In genomic region chr3:13895155-13896105, GRCh38 we compare ENCODE assay signal across 8 cellular contexts. TPM values are rescaled to one million over a fixed set of nuclear protein-coding genes. Genes with fewer than 3 reads are reported as not detected.
DNase-seq lines count a peak whose midpoint lies in the region; ATAC-seq and TF ChIP-seq lines count a peak whose summit lies in the region.

No MANE protein-coding gene starts in this region.

- TF ChIP-seq CTCF in esophagus muscularis mucosa (IDR thresholded peaks at IDR 0.05) = peak in 1 of 3 experiments; percentile 7

- H4K20me1 ChIP-seq in BLaER1 = no peaks in the 10 kb centered on the region

- H3K27ac ChIP-seq in BLaER1 (peak overlapping the region; percentile 37), esophagus muscularis mucosa (replicated peaks in 1 of 4) (peak overlapping the region; percentile 69 to 80 (median 78)), muscle layer of duodenum (ENCODE audit: low read length) (no peak overlapping the region)

- ATAC-seq in GM19328 (IDR thresholded peaks at IDR 0.05; ENCODE audit: unreplicated experiment) = peak; percentile 96
- ATAC-seq in HG03457 (IDR thresholded peaks at IDR 0.05; ENCODE audit: unreplicated experiment) = peak; percentile 97
- peak; percentile 98 to 99 for ATAC-seq in activated T-cell treated with anti-CD3 and anti-CD28 coated beads, Interleukin-2, amount 50 U/mL, for 72 hours (replicated peaks in 1 of 2)

- peak overlapping the region; percentile 78 for H3K9ac ChIP-seq in BLaER1

- WGBS in esophagus muscularis mucosa = 4% methylated on average over 20 of the region's 86 CpGs

- TF ChIP-seq EP300 in esophagus muscularis mucosa (IDR thresholded peaks at IDR 0.05) = no peak

- H3K36me3 ChIP-seq in BLaER1 = no peaks in the 10 kb centered on the region
- H3K36me3 ChIP-seq in esophagus muscularis mucosa = no peaks in the 10 kb centered on the region
- H3K36me3 ChIP-seq in muscle layer of duodenum (ENCODE audit: control insufficient read depth in 1 of 2, insufficient read depth in 2 of 2, low read length in 2 of 2) = no peaks in the 10 kb centered on the region

- H3K27me3 ChIP-seq in BLaER1 (no peaks in the 10 kb centered on the region), esophagus muscularis mucosa (no peaks in the 10 kb centered on the region), muscle layer of duodenum (ENCODE audit: low read depth, low read length) (no peaks in the 10 kb centered on the region)

- peak overlapping the region; percentile 71 for H3K4me3 ChIP-seq in BLaER1
- peak overlapping the region; percentile 61 to 73 (median 66) for H3K4me3 ChIP-seq in esophagus muscularis mucosa
- H3K4me3 ChIP-seq in muscle layer of duodenum (ENCODE audit: low read depth in 1 of 2, low read length in 2 of 2) = peak overlapping the region; percentile 64 to 66

- peak overlapping the region; percentile 66 for H3K27ac Mint-ChIP-seq in activated T-cell treated with anti-CD3 and anti-CD28 coated beads, Interleukin-2, amount 50 U/mL, for 72 hours

- H3K36me3 Mint-ChIP-seq in activated T-cell treated with anti-CD3 and anti-CD28 coated beads, Interleukin-2, amount 50 U/mL, for 72 hours (ENCODE audit: insufficient read depth in 2 of 2) = peaks cover 14 to 17% of the 10 kb centered on the region in 2 donors

- H3K27me3 Mint-ChIP-seq in activated T-cell treated with anti-CD3 and anti-CD28 coated beads, Interleukin-2, amount 50 U/mL, for 72 hours (ENCODE audit: low read depth) = no peaks in the 10 kb centered on the region

- peak overlapping the region; percentile 99 for H3K4me2 ChIP-seq in BLaER1

- intact Hi-C loops in esophagus muscularis mucosa (cut with DNase I) = loop anchor here (5.0 to 10.0 kb wide), 3 partner anchors 227 to 572 kb away; partner anchors contain the start of genes CHCHD4, LSM3 and XPC

- peaks cover 14% of the 10 kb centered on the region for H3K9me3 ChIP-seq in BLaER1
- peaks cover 0 to 2% (median 0%) of the 10 kb centered on the region in 4 donors for H3K9me3 ChIP-seq in esophagus muscularis mucosa
- peaks cover 2 to 6% of the 10 kb centered on the region in 2 donors for H3K9me3 ChIP-seq in muscle layer of duodenum (ENCODE audit: control insufficient read depth in 1 of 2, low read length in 2 of 2)

- peaks cover 11% of the 10 kb centered on the region in 2 donors for H3K9me3 Mint-ChIP-seq in activated T-cell treated with anti-CD3 and anti-CD28 coated beads, Interleukin-2, amount 50 U/mL, for 72 hours

- H3K4me1 Mint-ChIP-seq in activated T-cell treated with anti-CD3 and anti-CD28 coated beads, Interleukin-2, amount 50 U/mL, for 72 hours (ENCODE audit: low read depth) = peaks cover 27% of the 10 kb centered on the region

- H3K4me3 Mint-ChIP-seq in activated T-cell treated with anti-CD3 and anti-CD28 coated beads, Interleukin-2, amount 50 U/mL, for 72 hours = peak overlapping the region; percentile 68 to 92

- peak; percentile 38 for TF ChIP-seq POLR2A in esophagus muscularis mucosa (IDR thresholded peaks at IDR 0.05; ENCODE audit: low read depth)

- DNase-seq in NOMO-1 treated with dmso at 0.1 percent for 144 hours (lab: John Stamatoyannopoulos, UW; ENCODE audit: unreplicated experiment) (peak; percentile 94), esophagus muscularis mucosa (ENCODE audit: extremely low spot score) (peak; percentile 98)
- peak; percentile 97 to 99 for DNase-seq in activated T-cell treated with anti-CD3 and anti-CD28 coated beads, Interleukin-2, amount 50 U/mL, for 72 hours
- peak; percentile 97 for DNase-seq in stimulated activated CD8-positive, alpha-beta memory T cell treated with anti-CD3 and anti-CD28 coated beads, Interleukin-4, amount 100 ng/mL, for 48 hours

- H3K4me1 ChIP-seq in BLaER1 (peaks cover 19% of the 10 kb centered on the region), esophagus muscularis mucosa (peaks cover 5 to 21% (median 19%) of the 10 kb centered on the region in 4 donors), muscle layer of duodenum (ENCODE audit: control insufficient read depth in 1 of 2, insufficient read depth in 2 of 2, low read length in 2 of 2) (peaks cover 4 to 7% of the 10 kb centered on the region in 2 donors)

RNA-seq across cellular contexts. Expression of gene WNT7A, which starts 15.6 kb away (rescaled TPM):
- total RNA-seq in activated T-cell treated with anti-CD3 and anti-CD28 coated beads, Interleukin-2, amount 50 U/mL, for 72 hours = under 1 TPM in 1 of 2 donors, not detected in 1; 0.58 TPM
- total RNA-seq in esophagus muscularis mucosa = not detected
